Comparison of ENCODE assay signal across 22 cellular contexts in the genomic region with DNA sequence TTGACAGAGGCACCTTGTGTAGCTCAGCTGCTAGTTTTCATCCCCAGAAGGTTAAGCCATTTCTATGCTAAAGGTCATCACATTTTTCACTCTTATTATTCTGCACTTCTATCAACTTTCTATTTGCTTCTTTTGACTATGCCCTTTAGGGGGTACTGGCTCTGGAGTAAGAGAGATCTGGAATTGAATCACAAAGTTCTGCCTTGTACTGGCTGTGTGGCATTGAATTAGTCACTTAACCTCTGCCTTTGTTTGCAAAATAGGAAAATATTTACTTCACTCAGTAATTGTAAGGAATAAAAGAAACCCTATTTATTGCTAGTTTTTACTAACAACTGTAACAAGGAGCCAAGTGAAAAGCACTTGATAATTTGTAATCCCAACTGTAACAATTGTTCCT.
"Had no signal": no experiment of that assay in that cellular context is flagged by ENCODE, and none has a peak within 500 bp of the region (broad histone marks: within the 10 kb centered on the region; RNA-seq: fewer than 3 reads in every experiment).

No MANE protein-coding gene starts in this region.

- H3K4me3 Mint-ChIP-seq: activated CD4-positive, alpha-beta T cell treated with anti-CD3 and anti-CD28 coated beads, Interleukin-2, amount 10 ng/mL, durations not matched to agents 7 days and 5 days; activated naive CD8-positive, alpha-beta T cell treated with anti-CD3 and anti-CD28 coated beads for 36 hours; activated T-cell treated with anti-CD3 and anti-CD28 coated beads, Interleukin-2, amount 50 U/mL, for 72 hours; brain; immature natural killer cell; neural crest cell had no signal

- H3K27me3 ChIP-seq: esophagus muscularis mucosa, foreskin keratinocyte, right lobe of liver, uterus had no signal

- ATAC-seq: activated T-cell treated with anti-CD3 and anti-CD28 coated beads, Interleukin-2, amount 50 U/mL, for 72 hours; foreskin keratinocyte; left cardiac atrium; psoas muscle; right lobe of liver had no signal

- H3K9me3 ChIP-seq: psoas muscle, right lobe of liver, uterus had no signal

- H3K9me3 Mint-ChIP-seq: activated CD4-positive, alpha-beta T cell treated with anti-CD3 and anti-CD28 coated beads, Interleukin-2, amount 10 ng/mL, durations not matched to agents 7 days and 5 days had no signal

- H3K4me1 Mint-ChIP-seq: activated CD4-positive, alpha-beta T cell treated with anti-CD3 and anti-CD28 coated beads, Interleukin-2, amount 10 ng/mL, durations not matched to agents 7 days and 5 days; activated naive CD8-positive, alpha-beta T cell treated with anti-CD3 and anti-CD28 coated beads for 36 hours had no signal

- DNase-seq: activated CD4-positive, alpha-beta T cell treated with anti-CD3 and anti-CD28 coated beads, Interleukin-2, amount 10 ng/mL, durations not matched to agents 7 days and 5 days; activated CD8-positive, alpha-beta memory T cell treated with anti-CD3 and anti-CD28 coated beads, Interleukin-2, amount 50 U/mL, for 48 hours; activated gamma-delta T cell treated with Interleukin-2 at 50 U/mL for 16 hours; activated naive CD8-positive, alpha-beta T cell treated with anti-CD3 and anti-CD28 coated beads for 36 hours; activated T-cell treated with anti-CD3 and anti-CD28 coated beads, Interleukin-2, amount 50 U/mL, for 72 hours; amygdala; central memory CD4-positive, alpha-beta T cell; foreskin keratinocyte; head of caudate nucleus; immature natural killer cell; left cardiac atrium; midbrain; psoas muscle; right lobe of liver; stimulated activated CD4-positive, alpha-beta T cell treated with anti-CD3 and anti-CD28 coated beads, Interleukin-1b, Interleukin-23, amount 100 ng/mL, for 48 hours; T-helper 2 cell; uterus had no signal

- H3K4me1 ChIP-seq: esophagus muscularis mucosa, foreskin keratinocyte, psoas muscle, right lobe of liver, uterus had no signal

- H3K27me3 Mint-ChIP-seq: activated CD4-positive, alpha-beta T cell treated with anti-CD3 and anti-CD28 coated beads, Interleukin-2, amount 10 ng/mL, durations not matched to agents 7 days and 5 days; brain had no signal

- H3K36me3 ChIP-seq: esophagus muscularis mucosa, right lobe of liver, uterus had no signal

- H3K27ac ChIP-seq: coronary artery, esophagus muscularis mucosa, foreskin keratinocyte, psoas muscle, right lobe of liver, uterus had no signal

- H3K27ac Mint-ChIP-seq: activated CD4-positive, alpha-beta T cell treated with anti-CD3 and anti-CD28 coated beads, Interleukin-2, amount 10 ng/mL, durations not matched to agents 7 days and 5 days; activated naive CD8-positive, alpha-beta T cell treated with anti-CD3 and anti-CD28 coated beads for 36 hours; activated T-cell treated with anti-CD3 and anti-CD28 coated beads, Interleukin-2, amount 50 U/mL, for 72 hours; brain had no signal

- H3K4me3 ChIP-seq: coronary artery, esophagus muscularis mucosa, lung, psoas muscle, right lobe of liver, uterus had no signal
